In the genomic region with DNA sequence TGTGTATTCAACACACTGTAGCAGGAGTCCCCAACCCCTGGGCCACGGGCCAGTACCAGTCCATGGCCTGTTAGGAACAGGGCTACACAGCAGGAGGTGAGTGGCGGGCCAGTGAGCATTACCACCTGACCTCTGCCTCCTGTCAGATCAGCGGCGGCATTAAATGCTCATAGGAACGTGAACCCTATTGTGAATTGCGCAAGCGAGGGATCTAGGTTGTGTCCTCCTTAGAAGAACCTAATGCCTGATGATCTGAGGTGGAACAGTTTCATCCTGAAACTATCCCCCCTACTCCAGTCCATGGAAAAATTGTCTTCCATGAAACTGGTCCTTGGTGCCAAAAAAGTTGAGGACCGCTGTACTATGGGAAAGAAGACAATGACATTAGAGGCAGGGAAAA, we compare ENCODE assay signal across 29 cellular contexts.
DNase-seq lines count a peak whose midpoint lies in the region; ATAC-seq, FAIRE-seq and TF ChIP-seq lines count a peak whose summit lies in the region.
"Had no signal": no experiment of that assay in that cellular context is flagged by ENCODE, and none has a peak within 500 bp of the region (broad histone marks: within the 10 kb centered on the region; RNA-seq: fewer than 3 reads in every experiment).

No MANE protein-coding gene starts in this region.

- WGBS in IMR-90 (ENCODE audit: extremely low coverage in 2 of 2, insufficient read length in 1 of 2), 2 experiments, result 50% methylated on average over 1 of the region's 8 CpGs; no CpG with 5 or more reads in 1 of the 2 experiments
- under 1% methylated on average over 8 of the region's 8 CpGs for WGBS in K562 (ENCODE audit: insufficient coverage, low coverage, missing lambda C conversion rate)
- no CpG with 5 or more reads among the region's 8 CpGs for WGBS in neuronal stem cell (ENCODE audit: extremely low coverage in 2 of 2, insufficient read length in 2 of 2, insufficient replicate concordance in 1 of 2), 2 donors

- no peak overlapping the region for H2BK5ac ChIP-seq in IMR-90 (ENCODE audit: low read depth, low read length, poor library complexity, severe bottlenecking)
- H2BK5ac ChIP-seq in neuronal stem cell (ENCODE audit: low read length), result no peak overlapping the region

- H3K9me1 ChIP-seq in IMR-90 (ENCODE audit: insufficient read depth, low read length), result no peaks in the 10 kb centered on the region
- no peaks in the 10 kb centered on the region for H3K9me1 ChIP-seq in K562 (ENCODE audit: control insufficient read depth, insufficient read depth, low read length)

- H3K14ac ChIP-seq in IMR-90 (replicated peaks; ENCODE audit: low read depth, low read length) (no peak overlapping the region), neuronal stem cell (ENCODE audit: low read length) (no peak overlapping the region)

- no peaks in the 10 kb centered on the region for H3K36me3 ChIP-seq in IMR-90 (ENCODE audit: control insufficient read depth, insufficient read depth, low read length)
- no peaks in the 10 kb centered on the region for H3K36me3 ChIP-seq in K562 (ENCODE audit: control insufficient read depth, insufficient read depth, low read length)
- H3K36me3 ChIP-seq in neuronal stem cell (replicated peaks in 1 of 2; ENCODE audit: control insufficient read depth in 2 of 2, insufficient read depth in 2 of 2, low read length in 2 of 2), result no peaks in the 10 kb centered on the region
- H3K36me3 ChIP-seq: BE2C, BLaER1 had no signal

- H4K91ac ChIP-seq in IMR-90 (ENCODE audit: insufficient read depth, low read depth, low read length) (no peak overlapping the region), neuronal stem cell (ENCODE audit: low read depth, low read length, poor library complexity) (no peak overlapping the region)

- H2AFZ ChIP-seq in IMR-90 (replicated peaks; ENCODE audit: low read length, poor library complexity) (no peak overlapping the region), K562 (ENCODE audit: low read depth, low read length) (no peak overlapping the region), neuronal stem cell (ENCODE audit: low read length) (no peak overlapping the region)

- no TSS peak for BruUV-seq in IMR-90 (replicated peaks; lab: Mats Ljungman, UMichigan)
- no TSS peak for BruUV-seq in K562 (replicated peaks; lab: Mats Ljungman, UMichigan)

- H2BK20ac ChIP-seq in IMR-90 (ENCODE audit: low read depth, low read length), result no peak overlapping the region

- CTCF ChIA-PET in IMR-90 (lab: Yijun Ruan, JAX), result no interaction called here
- CTCF ChIA-PET in K562 (lab: Yijun Ruan, JAX; ENCODE audit: low intra/inter-chr PET ratio), result no interaction called here

- TF ChIP-seq CTCF in IMR-90 (conservative IDR thresholded peaks at IDR 0.05; ENCODE audit: low read depth, low read length) (no peak), K562 (IDR thresholded peaks at IDR 0.05 in 2 of 3, conservative IDR thresholded peaks at IDR 0.05 in 1 of 3; ENCODE audit: insufficient read depth in 2 of 3, low read depth in 1 of 3, low read length in 3 of 3) (no peak)

- no peak for TF ChIP-seq EP300 in K562 (IDR thresholded peaks at IDR 0.05; ENCODE audit: low read length)

- H3K4me2 ChIP-seq in IMR-90 (ENCODE audit: low read depth, low read length), result no peak overlapping the region
- no peak overlapping the region for H3K4me2 ChIP-seq in K562 (ENCODE audit: insufficient read depth, low read length)
- no peak overlapping the region for H3K4me2 ChIP-seq in neuronal stem cell (ENCODE audit: insufficient read depth, low read length, poor library complexity, severe bottlenecking)
- H3K4me2 ChIP-seq: BLaER1 had no signal

- H3K18ac ChIP-seq in IMR-90 (ENCODE audit: low read depth, low read length) (no peak overlapping the region), neuronal stem cell (ENCODE audit: low read length) (no peak overlapping the region)

- H2BK15ac ChIP-seq in IMR-90 (ENCODE audit: low read depth, low read length) (no peak overlapping the region), neuronal stem cell (ENCODE audit: low read length) (no peak overlapping the region)

- no peak for DNase-seq in HTR-8/SVneo (ENCODE audit: insufficient read length, low spot score)
- DNase-seq in IMR-90, result no peak
- DNase-seq in K562 (ENCODE audit: extremely low read depth in 1 of 4, low spot score in 3 of 4), result no peak
- DNase-seq in neuronal stem cell (ENCODE audit: low spot score), result no peak
- DNase-seq in Right ventricle myocardium superior, result no peak
- no peak for DNase-seq in NCI-H82 treated with DMSO at 0.1 percent for 48 hours (lab: John Stamatoyannopoulos, UW; ENCODE audit: unreplicated experiment)
- DNase-seq: 8988T; ACHN; BE2C; C1 segment of cervical spinal cord; CD4-positive, alpha-beta memory T cell; CD4-positive, CD25-positive, alpha-beta regulatory T cell; CD8-positive, alpha-beta memory T cell; COR-L47; DMS 273 treated with DMSO at 0.1 percent for 48 hours; DMS153; DMS53; DMS79; DND-41; EL; GDM1 had no signal

- no peaks in the 10 kb centered on the region for H4K20me1 ChIP-seq in IMR-90 (ENCODE audit: insufficient read depth, low read length)
- H4K20me1 ChIP-seq in K562 (replicated peaks; ENCODE audit: control insufficient read depth, insufficient read depth, low read length), result no peaks in the 10 kb centered on the region
- H4K20me1 ChIP-seq: BLaER1 had no signal

- no peak overlapping the region for H4K8ac ChIP-seq in IMR-90 (ENCODE audit: low read depth in 2 of 2, low read length in 2 of 2)
- H4K8ac ChIP-seq in neuronal stem cell (ENCODE audit: low read depth, low read length), result no peak overlapping the region

- H4K5ac ChIP-seq in IMR-90 (ENCODE audit: low read depth, low read length), result no peak overlapping the region

- H2AK5ac ChIP-seq in IMR-90 (ENCODE audit: low read depth, low read length) (no peak overlapping the region), neuronal stem cell (ENCODE audit: low read depth, low read length) (peak overlapping the region; percentile 40)

- H3K27ac ChIP-seq in IMR-90 (ENCODE audit: insufficient read depth, low read length), result no peak overlapping the region
- no peak overlapping the region for H3K27ac ChIP-seq in K562 (ENCODE audit: extremely low read depth, low read depth, low read length)
- no peak overlapping the region for H3K27ac ChIP-seq in neuronal stem cell (replicated peaks; ENCODE audit: low read length)
- H3K27ac ChIP-seq: BLaER1 had no signal

- no peaks in the 10 kb centered on the region for H3K4me1 ChIP-seq in IMR-90 (ENCODE audit: control insufficient read depth, insufficient read depth, low read length)
- no peaks in the 10 kb centered on the region for H3K4me1 ChIP-seq in K562 (replicated peaks in 1 of 2; ENCODE audit: control insufficient read depth in 2 of 2, insufficient read depth in 2 of 2, low read length in 2 of 2)
- H3K4me1 ChIP-seq in neuronal stem cell (ENCODE audit: control insufficient read depth in 2 of 2, insufficient read depth in 1 of 2, low read depth in 1 of 2, low read length in 2 of 2), result no peaks in the 10 kb centered on the region
- H3K4me1 ChIP-seq: BE2C, BLaER1 had no signal

- H3K27me3 ChIP-seq in IMR-90 (ENCODE audit: control insufficient read depth, insufficient read depth, low read length) (no peaks in the 10 kb centered on the region), K562 (ENCODE audit: control insufficient read depth in 2 of 2, insufficient read depth in 2 of 2, low read length in 2 of 2) (no peaks in the 10 kb centered on the region; a peak in 2 of 5 replicates), neuronal stem cell (ENCODE audit: control insufficient read depth in 3 of 3, insufficient read depth in 3 of 3, low read depth in 1 of 3, low read length in 3 of 3) (peaks cover 0 to 4% (median 0%) of the 10 kb centered on the region in 3 experiments)
- H3K27me3 ChIP-seq: BLaER1 had no signal

- POLR2A ChIA-PET in IMR-90 (lab: Charles Lee; ENCODE audit: unreplicated experiment) (no interaction called here), K562 (lab: Yijun Ruan, JAX) (no interaction called here)

- no peak overlapping the region for H3K4ac ChIP-seq in IMR-90 (ENCODE audit: low read depth, low read length)
- no peak overlapping the region for H3K4ac ChIP-seq in neuronal stem cell (ENCODE audit: low read length)

- in situ Hi-C loops in IMR-90 (cut with MboI; ENCODE audit: low sequenced_read_pairs), result no loop called here
- in situ Hi-C loops in K562 (cut with MboI), result no loop called here

- no peak overlapping the region for H2AK9ac ChIP-seq in IMR-90 (replicated peaks; ENCODE audit: low read depth, low read length, poor library complexity)

- no peak for ATAC-seq in IMR-90 (ENCODE audit: low read depth)
- no peak for ATAC-seq in K562
- no peak for ATAC-seq in Right ventricle myocardium superior (ENCODE audit: poor library complexity)
- ATAC-seq in HG02970 (IDR thresholded peaks at IDR 0.05; ENCODE audit: low FRiP score, unreplicated experiment), result no peak
- no peak for ATAC-seq in HG03571 (IDR thresholded peaks at IDR 0.05; ENCODE audit: unreplicated experiment)
- ATAC-seq: GM12878 had no signal

- no peak overlapping the region for H3K4me3 ChIP-seq in IMR-90 (ENCODE audit: insufficient read depth, low read depth, low read length)
- H3K4me3 ChIP-seq in K562, result no peak overlapping the region
- H3K4me3 ChIP-seq in neuronal stem cell (ENCODE audit: low read length in 2 of 2), result no peak overlapping the region
- H3K4me3 ChIP-seq: BLaER1, GM12878 had no signal

- H3K9ac ChIP-seq in IMR-90 (ENCODE audit: low read depth, low read length) (no peak overlapping the region), K562 (ENCODE audit: insufficient read depth in 1 of 2, low read depth in 2 of 2, low read length in 2 of 2) (no peak overlapping the region), neuronal stem cell (ENCODE audit: low read depth, low read length, poor library complexity) (no peak overlapping the region)
- H3K9ac ChIP-seq: BLaER1 had no signal

- intact Hi-C loops in IMR-90 (cut with micrococcal nuclease) (no loop called here), K562 (cut with micrococcal nuclease) (no loop called here), Right ventricle myocardium superior (cut with DNase I) (no loop called here)

- no peak overlapping the region for H2BK120ac ChIP-seq in IMR-90 (ENCODE audit: low read depth, low read length)
- no peak overlapping the region for H2BK120ac ChIP-seq in neuronal stem cell (ENCODE audit: low read depth, low read length)

- dilution Hi-C loops in IMR-90 (cut with HindIII; ENCODE audit: low sequenced_read_pairs, unreplicated experiment), result no loop called here

- H3K79me2 ChIP-seq in K562 (ENCODE audit: control insufficient read depth, insufficient read depth, low read length), result no peaks in the 10 kb centered on the region

- FAIRE-seq in HTR-8/SVneo (lab: Jason Lieb, UNC) (peak; percentile 69), K562 (lab: Jason Lieb, UNC) (no peak)
- FAIRE-seq: A204.1, GM12878, GM12892, GM18507, GM19239 had no signal

- no peak overlapping the region for H3K56ac ChIP-seq in IMR-90 (ENCODE audit: extremely low read depth, insufficient read depth, low read length)

- H3K79me1 ChIP-seq in IMR-90 (ENCODE audit: low read depth in 1 of 2, low read length in 2 of 2) (no peaks in the 10 kb centered on the region), neuronal stem cell (ENCODE audit: low read depth, low read length) (no peaks in the 10 kb centered on the region)

- H2BK12ac ChIP-seq in neuronal stem cell (ENCODE audit: low read length), result no peak overlapping the region

- no peak for TF ChIP-seq RAD21 in IMR-90 (IDR thresholded peaks at IDR 0.05; ENCODE audit: low read length)
- no peak for TF ChIP-seq RAD21 in K562 (CRISPR knock-in tag; conservative IDR thresholded peaks at IDR 0.05 in 1 of 2, IDR thresholded peaks at IDR 0.05 in 1 of 2)

- TF ChIP-seq POLR2A in IMR-90 (IDR thresholded peaks at IDR 0.05; ENCODE audit: low read depth, low read length) (no peak), K562 (conservative IDR thresholded peaks at IDR 0.05) (no peak)

- H3K9me3 ChIP-seq in IMR-90 (ENCODE audit: control insufficient read depth, insufficient read depth, low read length), result peaks cover 4% of the 10 kb centered on the region; the same call in 1 of the 2 replicates
- H3K9me3 ChIP-seq in K562 (replicated peaks; ENCODE audit: control insufficient read depth, insufficient read depth, low read depth, low read length), result no peaks in the 10 kb centered on the region
- H3K9me3 ChIP-seq in neuronal stem cell (replicated peaks in 1 of 2; ENCODE audit: control insufficient read depth in 2 of 2, insufficient read depth in 1 of 2, low read depth in 1 of 2, low read length in 2 of 2), result peaks cover 0 to 4% of the 10 kb centered on the region in 2 donors
- H3K9me3 ChIP-seq: BE2C had no signal

- H3K23ac ChIP-seq in IMR-90 (ENCODE audit: low read depth, low read length) (no peak overlapping the region), neuronal stem cell (ENCODE audit: low read depth, low read length, poor library complexity) (no peak overlapping the region)
